In the genomic region with DNA sequence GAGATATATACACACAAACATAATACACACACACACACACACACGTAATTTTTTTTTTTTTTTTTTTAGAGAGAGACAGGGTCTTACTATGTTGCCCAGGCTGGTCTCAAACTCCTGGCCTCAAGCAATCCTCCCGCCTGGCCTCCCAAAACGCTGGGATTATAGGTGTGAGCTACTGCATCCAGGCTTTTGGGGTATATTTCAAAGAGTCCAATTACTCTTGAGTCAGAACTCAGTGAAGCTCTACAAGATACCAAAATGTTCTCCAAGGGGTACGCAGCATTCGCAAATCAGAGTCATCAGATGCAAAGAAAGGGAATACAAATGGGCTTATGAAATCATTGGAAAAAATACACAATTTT, we compare ENCODE assay signal across 8 cellular contexts. TPM values are rescaled to one million over a fixed set of nuclear protein-coding genes. Genes with fewer than 3 reads are reported as not detected.
DNase-seq lines count a peak whose midpoint lies in the region; ATAC-seq and TF ChIP-seq lines count a peak whose summit lies in the region.

No MANE protein-coding gene starts in this region.

- TF ChIP-seq CTCF in HFFc6 (IDR thresholded peaks at IDR 0.05), result no peak

- H3K36me3 Mint-ChIP-seq in CD4-positive, alpha-beta memory T cell, result no peaks in the 10 kb centered on the region
- H3K36me3 Mint-ChIP-seq in HFFc6 (ENCODE audit: low read depth), result no peaks in the 10 kb centered on the region
- H3K36me3 Mint-ChIP-seq in activated T-helper 17 cell treated with anti-CD3 and anti-CD28 coated beads, Interleukin-2, amount 50 U/mL, for 72 hours (ENCODE audit: low read depth), result peaks cover 6% of the 10 kb centered on the region

- peak; percentile 5 for ATAC-seq in activated T-helper 17 cell treated with anti-CD3 and anti-CD28 coated beads, Interleukin-2, amount 50 U/mL, for 72 hours (replicated peaks)
- ATAC-seq in GM21390 (IDR thresholded peaks at IDR 0.05; ENCODE audit: unreplicated experiment), result no peak

- H3K4me1 Mint-ChIP-seq in CD4-positive, alpha-beta memory T cell, result peaks cover 25 to 50% (median 36%) of the 10 kb centered on the region in 4 donors
- H3K4me1 Mint-ChIP-seq in HFFc6 (ENCODE audit: low read depth), result peaks cover 62% of the 10 kb centered on the region
- peaks cover 37% of the 10 kb centered on the region for H3K4me1 Mint-ChIP-seq in activated T-helper 17 cell treated with anti-CD3 and anti-CD28 coated beads, Interleukin-2, amount 50 U/mL, for 72 hours

- no peaks in the 10 kb centered on the region for H3K27me3 ChIP-seq in CD4-positive, alpha-beta memory T cell (ENCODE audit: insufficient read depth, low read length)
- H3K27me3 ChIP-seq in muscle layer of duodenum (ENCODE audit: low read depth, low read length), result no peaks in the 10 kb centered on the region

- H3K9me3 ChIP-seq in CD4-positive, alpha-beta memory T cell (ENCODE audit: control insufficient read depth in 1 of 2, low read length in 2 of 2), result no peaks in the 10 kb centered on the region
- H3K9me3 ChIP-seq in muscle layer of duodenum (ENCODE audit: control insufficient read depth in 1 of 2, low read length in 2 of 2), result no peaks in the 10 kb centered on the region

- intact Hi-C loops in CD4-positive, alpha-beta memory T cell (cut with micrococcal nuclease), result no loop called here

- peaks cover 28% of the 10 kb centered on the region for H3K4me1 ChIP-seq in CD4-positive, alpha-beta memory T cell (ENCODE audit: insufficient read depth, low read length)
- peaks cover 11 to 19% of the 10 kb centered on the region in 2 donors for H3K4me1 ChIP-seq in muscle layer of duodenum (ENCODE audit: control insufficient read depth in 1 of 2, insufficient read depth in 2 of 2, low read length in 2 of 2)

- CTCF ChIA-PET in CD4-positive, alpha-beta memory T cell (lab: Charles Lee; ENCODE audit: partially characterized antibody), result interaction anchor here (0.6 to 2.3 kb wide), 4 partner anchors 19 to 54 kb away, joined by 3 to 10 read pairs (median 3); partner anchors contain the start of gene PHLDA1

- no peaks in the 10 kb centered on the region for H3K36me3 ChIP-seq in CD4-positive, alpha-beta memory T cell (ENCODE audit: insufficient read depth, low read length)
- peaks cover 0 to 7% of the 10 kb centered on the region in 2 donors for H3K36me3 ChIP-seq in muscle layer of duodenum (ENCODE audit: control insufficient read depth in 1 of 2, insufficient read depth in 2 of 2, low read length in 2 of 2)

- H3K4me3 Mint-ChIP-seq in CD4-positive, alpha-beta memory T cell, result peak overlapping the region in 7 of 8 donors; percentile 37 to 75 (median 55)
- peak overlapping the region; percentile 80 for H3K4me3 Mint-ChIP-seq in HFFc6
- H3K4me3 Mint-ChIP-seq in activated T-helper 17 cell treated with anti-CD3 and anti-CD28 coated beads, Interleukin-2, amount 50 U/mL, for 72 hours, result peak overlapping the region; percentile 75

- peak overlapping the region; percentile 90 to 98 (median 92) for H3K27ac Mint-ChIP-seq in CD4-positive, alpha-beta memory T cell
- H3K27ac Mint-ChIP-seq in HFFc6, result peak overlapping the region; percentile 99
- peak overlapping the region; percentile 95 for H3K27ac Mint-ChIP-seq in activated T-helper 17 cell treated with anti-CD3 and anti-CD28 coated beads, Interleukin-2, amount 50 U/mL, for 72 hours

- no peaks in the 10 kb centered on the region for H3K27me3 Mint-ChIP-seq in CD4-positive, alpha-beta memory T cell
- no peaks in the 10 kb centered on the region for H3K27me3 Mint-ChIP-seq in HFFc6 (ENCODE audit: insufficient read depth)
- H3K27me3 Mint-ChIP-seq in activated T-helper 17 cell treated with anti-CD3 and anti-CD28 coated beads, Interleukin-2, amount 50 U/mL, for 72 hours, result no peaks in the 10 kb centered on the region

- POLR2A ChIA-PET in CD4-positive, alpha-beta memory T cell (lab: Charles Lee; ENCODE audit: partially characterized antibody), result interaction anchor here (0.6 to 6.5 kb wide), 9 partner anchors 9 to 466 kb away, joined by 3 to 80 read pairs (median 4); partner anchors contain the start of genes KRR1, NAP1L1 and PHLDA1

- no peak overlapping the region for H3K4me3 ChIP-seq in CD4-positive, alpha-beta memory T cell (ENCODE audit: low read length in 2 of 2)
- no peak overlapping the region for H3K4me3 ChIP-seq in muscle layer of duodenum (ENCODE audit: low read depth in 1 of 2, low read length in 2 of 2)

- no peak for DNase-seq in CD4-positive, alpha-beta memory T cell
- no peak for DNase-seq in HFFc6
- no peak for DNase-seq in OCI-M1 (lab: John Stamatoyannopoulos, UW)
- DNase-seq in 8988T, result no peak
- no peak for DNase-seq in NCI-H226

- H3K27ac ChIP-seq in CD4-positive, alpha-beta memory T cell (ENCODE audit: low read depth, low read length), result peak overlapping the region; percentile 79
- H3K27ac ChIP-seq in muscle layer of duodenum (ENCODE audit: low read length), result peak overlapping the region; percentile 86

- H3K9me3 Mint-ChIP-seq in CD4-positive, alpha-beta memory T cell, result peaks cover 0 to 2% (median 0%) of the 10 kb centered on the region in 8 donors
- H3K9me3 Mint-ChIP-seq in HFFc6, result no peaks in the 10 kb centered on the region
- H3K9me3 Mint-ChIP-seq in activated T-helper 17 cell treated with anti-CD3 and anti-CD28 coated beads, Interleukin-2, amount 50 U/mL, for 72 hours, result no peaks in the 10 kb centered on the region

RNA-seq across cellular contexts. Expression of gene PHLDA1, which starts 54.0 kb away (rescaled TPM):
- 1 to 10 TPM; 8.2 to 8.5 TPM for total RNA-seq in CD4-positive, alpha-beta memory T cell
- polyA plus RNA-seq in CD4-positive, alpha-beta memory T cell, result 1 to 10 TPM; 1.3 to 2.3 TPM
- total RNA-seq in HFFc6 (2021; fragmentation: NEBNext Ultra II Directional; extraction: Animal tissue kit (Norgen Biotek cat#: 25700)), result 10 to 100 TPM; 49.2 to 81.5 (median 76.2) TPM
- total RNA-seq in activated T-helper 17 cell treated with anti-CD3 and anti-CD28 coated beads, Interleukin-2, amount 50 U/mL, for 72 hours, result 10 to 100 TPM; 23.3 to 51.9 TPM
